Comparison of ENCODE assay signal across 2 cellular contexts in genomic region chr7:84865560-84865959, GRCh38.
TF ChIP-seq lines count a peak whose summit lies in the region.

No MANE protein-coding gene starts in this region.

TF ChIP-seq in GM23338, 12 proteins besides CTCF, POLR2A, EP300 and RAD21:
- TF ChIP-seq ZNF331 (CRISPR knock-in tag; IDR thresholded peaks at IDR 0.05; ENCODE audit: low read depth) (no peak), EZH2phosphoT487 (IDR thresholded peaks at IDR 0.05; ENCODE audit: unreplicated experiment) (no peak), POLR2AphosphoS5 (IDR thresholded peaks at IDR 0.05; ENCODE audit: low read depth) (no peak), JUNB (IDR thresholded peaks at IDR 0.05; ENCODE audit: unreplicated experiment) (no peak), EZH2 (IDR thresholded peaks at IDR 0.05; ENCODE audit: low read depth, unreplicated experiment) (no peak), REST (IDR thresholded peaks at IDR 0.05; ENCODE audit: unreplicated experiment) (no peak), ZNF462 (CRISPR knock-in tag; IDR thresholded peaks at IDR 0.05) (no peak), STAT1 (IDR thresholded peaks at IDR 0.05; ENCODE audit: unreplicated experiment) (no peak), ETS1 (IDR thresholded peaks at IDR 0.05) (no peak), CREB1 (CRISPR knock-in tag; IDR thresholded peaks at IDR 0.05; ENCODE audit: low read depth) (no peak), NANOG (IDR thresholded peaks at IDR 0.05; ENCODE audit: borderline replicate concordance) (no peak), ZNF114 (CRISPR knock-in tag; IDR thresholded peaks at IDR 0.05) (no peak)

TF ChIP-seq in H1, 55 proteins besides CTCF, POLR2A, EP300 and RAD21:
- TF ChIP-seq FOSL1 (IDR thresholded peaks at IDR 0.05; ENCODE audit: insufficient read depth, low read depth, low read length) (no peak), SP1 (IDR thresholded peaks at IDR 0.05; ENCODE audit: low read depth, low read length) (no peak), CHD1 (IDR thresholded peaks at IDR 0.05; ENCODE audit: low read depth, low read length) (no peak), SP4 (IDR thresholded peaks at IDR 0.05; ENCODE audit: low read length) (no peak), SIX5 (IDR thresholded peaks at IDR 0.05; ENCODE audit: low read depth, low read length) (no peak), SIN3A (conservative IDR thresholded peaks at IDR 0.05 in 1 of 2, IDR thresholded peaks at IDR 0.05 in 1 of 2; ENCODE audit: low read depth in 1 of 2, low read length in 2 of 2) (no peak), EGR1 (IDR thresholded peaks at IDR 0.05; ENCODE audit: borderline replicate concordance, low read depth, low read length) (no peak), USF2 (IDR thresholded peaks at IDR 0.05; ENCODE audit: low read length) (no peak), SUZ12 (IDR thresholded peaks at IDR 0.05; ENCODE audit: low read length) (no peak), POLR2AphosphoS5 (IDR thresholded peaks at IDR 0.05; ENCODE audit: low read depth, low read length) (no peak), ATF3 (IDR thresholded peaks at IDR 0.05; ENCODE audit: insufficient read depth, low read depth, low read length) (no peak), TAF1 (IDR thresholded peaks at IDR 0.05; ENCODE audit: low read depth, low read length) (no peak), CHD2 (IDR thresholded peaks at IDR 0.05; ENCODE audit: low read length) (no peak)
TF ChIP-seq in H1: peak in this region for 0.
